ENCODE assay signal across 25 cellular contexts in genomic region chr14:29820785-29821184, GRCh38.
"Had no signal": no experiment of that assay in that cellular context is flagged by ENCODE, and none has a peak within 500 bp of the region (broad histone marks: within the 10 kb centered on the region; RNA-seq: fewer than 3 reads in every experiment).

No MANE protein-coding gene starts in this region.

- H2AFZ ChIP-seq: neural progenitor cell, parathyroid adenoma had no signal

- H3K4me3 Mint-ChIP-seq: effector memory CD8-positive, alpha-beta T cell; naive B cell; natural killer cell treated with Interleukin-12 subunit alpha and Interleukin-12 subunit beta and Interleukin-15 and Interleukin-18, amount 100 ng/mL, for 72 hours; neural progenitor cell; stimulated activated naive B cell treated with anti-CD40 and anti-IgM and Interleukin-4, amounts not matched to agents 10 μg/mL and 1 μg/mL and 100 μg/mL, for 72 hours; stimulated activated naive CD8-positive, alpha-beta T cell treated with anti-CD3 and anti-CD28 coated beads, Interleukin-15, Interleukin-2, amounts not matched to agents 100 ng/mL and 50 ng/mL, for 24 hours had no signal

- H3K9ac ChIP-seq: neural progenitor cell, parathyroid adenoma had no signal

- H3K27ac ChIP-seq: coronary artery, esophagus squamous epithelium, gastrocnemius medialis, lower lobe of right lung, neural progenitor cell, parathyroid adenoma, right lobe of liver, thoracic aorta, upper lobe of left lung had no signal

- H3K4me2 ChIP-seq: neural progenitor cell had no signal

- H3K4me1 Mint-ChIP-seq: naive B cell; stimulated activated naive B cell treated with anti-CD40 and anti-IgM and Interleukin-4, amounts not matched to agents 10 μg/mL and 1 μg/mL and 100 μg/mL, for 72 hours had no signal

- H3K79me2 ChIP-seq: parathyroid adenoma had no signal

- DNase-seq: effector memory CD8-positive, alpha-beta T cell; erythroblast; esophagus squamous epithelium; gastrocnemius medialis; head of caudate nucleus; left ventricle myocardium superior; lower lobe of right lung; mucosa of descending colon; naive B cell; right lobe of liver; small intestine; stimulated activated CD4-positive, alpha-beta T cell treated with anti-CD3 and anti-CD28 coated beads, Interleukin-15, amount 100 ng/mL, for 24 hours; stimulated activated CD4-positive, alpha-beta T cell treated with anti-CD3 and anti-CD28 coated beads, Interleukin-2, amount 100 ng/mL, for 48 hours; stimulated activated naive B cell treated with anti-CD40 and anti-IgM and Interleukin-4, amounts not matched to agents 10 μg/mL and 1 μg/mL and 100 μg/mL, for 72 hours; upper lobe of left lung had no signal

- ATAC-seq: effector memory CD8-positive, alpha-beta T cell; gastrocnemius medialis; left ventricle myocardium superior; lower lobe of right lung; mucosa of descending colon; natural killer cell treated with Interleukin-12 subunit alpha and Interleukin-12 subunit beta and Interleukin-15 and Interleukin-18, amount 100 ng/mL, for 72 hours; right lobe of liver; stimulated activated naive B cell treated with anti-CD40 and anti-IgM and Interleukin-4, amounts not matched to agents 10 μg/mL and 1 μg/mL and 100 μg/mL, for 72 hours had no signal

- H3K9me3 ChIP-seq: esophagus squamous epithelium, gastrocnemius medialis, lower lobe of right lung, mucosa of descending colon, right lobe of liver, thoracic aorta, tibial nerve, upper lobe of left lung had no signal

- FAIRE-seq: keratinocyte, small intestine, urothelium cell line had no signal

- H3K4me1 ChIP-seq: right lobe of liver had no signal

- H3K9me3 Mint-ChIP-seq: neural progenitor cell; stimulated activated naive B cell treated with anti-CD40 and anti-IgM and Interleukin-4, amounts not matched to agents 10 μg/mL and 1 μg/mL and 100 μg/mL, for 72 hours; stimulated activated naive CD8-positive, alpha-beta T cell treated with anti-CD3 and anti-CD28 coated beads, Interleukin-15, Interleukin-2, amounts not matched to agents 100 ng/mL and 50 ng/mL, for 24 hours had no signal

- H3K36me3 ChIP-seq: esophagus squamous epithelium, gastrocnemius medialis, lower lobe of right lung, neural progenitor cell, right lobe of liver, thoracic aorta, tibial nerve, upper lobe of left lung had no signal

- H3K27me3 ChIP-seq: esophagus squamous epithelium, gastrocnemius medialis, neural progenitor cell, right lobe of liver, tibial nerve, upper lobe of left lung had no signal

- H3K36me3 Mint-ChIP-seq: naive B cell; natural killer cell treated with Interleukin-12 subunit alpha and Interleukin-12 subunit beta and Interleukin-15 and Interleukin-18, amount 100 ng/mL, for 72 hours; neural progenitor cell; stimulated activated naive B cell treated with anti-CD40 and anti-IgM and Interleukin-4, amounts not matched to agents 10 μg/mL and 1 μg/mL and 100 μg/mL, for 72 hours had no signal

- H3K4me3 ChIP-seq: coronary artery, esophagus squamous epithelium, gastrocnemius medialis, lower lobe of right lung, mucosa of descending colon, neural progenitor cell, right lobe of liver, thoracic aorta, tibial nerve, upper lobe of left lung had no signal

- H3K27me3 Mint-ChIP-seq: effector memory CD8-positive, alpha-beta T cell; naive B cell; natural killer cell treated with Interleukin-12 subunit alpha and Interleukin-12 subunit beta and Interleukin-15 and Interleukin-18, amount 100 ng/mL, for 72 hours; progenitor cell of endocrine pancreas; stimulated activated naive B cell treated with anti-CD40 and anti-IgM and Interleukin-4, amounts not matched to agents 10 μg/mL and 1 μg/mL and 100 μg/mL, for 72 hours; stimulated activated naive CD8-positive, alpha-beta T cell treated with anti-CD3 and anti-CD28 coated beads, Interleukin-15, Interleukin-2, amounts not matched to agents 100 ng/mL and 50 ng/mL, for 24 hours had no signal

- H3K27ac Mint-ChIP-seq: effector memory CD8-positive, alpha-beta T cell; natural killer cell treated with Interleukin-12 subunit alpha and Interleukin-12 subunit beta and Interleukin-15 and Interleukin-18, amount 100 ng/mL, for 72 hours; neural progenitor cell; stimulated activated naive B cell treated with anti-CD40 and anti-IgM and Interleukin-4, amounts not matched to agents 10 μg/mL and 1 μg/mL and 100 μg/mL, for 72 hours had no signal
